ENCODE assay signal across 35 cellular contexts in genomic region chr18:76644580-76644979, GRCh38.
A peak's percentile ranks its signal among the peaks of the same experiment; 100 is the strongest.
DNase-seq lines count a peak whose midpoint lies in the region; ATAC-seq, FAIRE-seq and TF ChIP-seq lines count a peak whose summit lies in the region.
"Had no signal": no experiment of that assay in that cellular context is flagged by ENCODE, and none has a peak within 500 bp of the region (broad histone marks: within the 10 kb centered on the region; RNA-seq: fewer than 3 reads in every experiment).

No MANE protein-coding gene starts in this region.

- H4K91ac ChIP-seq in neuronal stem cell (ENCODE audit: low read depth, low read length, poor library complexity): no peak overlapping the region

- no peak for TF ChIP-seq RAD21 in HepG2 (CRISPR knock-in tag; IDR thresholded peaks at IDR 0.05)

- no peak overlapping the region for H2BK5ac ChIP-seq in neuronal stem cell (ENCODE audit: low read length)

- ATAC-seq in Right ventricle myocardium inferior: no peak
- ATAC-seq in HepG2: no peak
- ATAC-seq in right lobe of liver: no peak
- ATAC-seq: A549; CD8-positive, alpha-beta T cell had no signal

- no peaks in the 10 kb centered on the region for H4K20me1 ChIP-seq in HepG2 (ENCODE audit: insufficient read depth, low read length)
- H4K20me1 ChIP-seq: BLaER1; BLaER1 treated with 17β-estradiol and CSF1 and Interleukin-3, amounts not matched to agents 10 nM and 100 nM had no signal

- H3K79me1 ChIP-seq in neuronal stem cell (ENCODE audit: low read depth, low read length): no peaks in the 10 kb centered on the region

- H3K4me3 Mint-ChIP-seq in CD4-positive, alpha-beta memory T cell: no peak overlapping the region
- H3K4me3 Mint-ChIP-seq: B cell; CD14-positive monocyte; CD4-positive, alpha-beta T cell; CD4-positive, CD25-positive, alpha-beta regulatory T cell; CD8-positive, alpha-beta memory T cell; CD8-positive, alpha-beta T cell had no signal

- H3K18ac ChIP-seq in neuronal stem cell (ENCODE audit: low read length): peak overlapping the region; percentile 57

- TF ChIP-seq CTCF in HepG2 (CRISPR knock-in tag; IDR thresholded peaks at IDR 0.05) (no peak), right lobe of liver (IDR thresholded peaks at IDR 0.05) (no peak), kidney (IDR thresholded peaks at IDR 0.05; ENCODE audit: borderline replicate concordance, extremely low read depth, insufficient read depth) (no peak)

- no peaks in the 10 kb centered on the region for H3K9me3 Mint-ChIP-seq in CD4-positive, alpha-beta memory T cell
- H3K9me3 Mint-ChIP-seq: CD4-positive, alpha-beta T cell; CD8-positive, alpha-beta memory T cell; CD8-positive, alpha-beta T cell had no signal

- no peak overlapping the region for H2BK12ac ChIP-seq in neuronal stem cell (ENCODE audit: low read length)

- H3K14ac ChIP-seq in neuronal stem cell (ENCODE audit: low read length): no peak overlapping the region

- H3K4me1 Mint-ChIP-seq in CD4-positive, alpha-beta memory T cell: no peaks in the 10 kb centered on the region
- H3K4me1 Mint-ChIP-seq: B cell; CD14-positive monocyte; CD4-positive, CD25-positive, alpha-beta regulatory T cell; CD8-positive, alpha-beta memory T cell had no signal

- H2AFZ ChIP-seq in HepG2 (ENCODE audit: low read length) (no peak overlapping the region), neuronal stem cell (ENCODE audit: low read length) (no peak overlapping the region)

- H3K4ac ChIP-seq in neuronal stem cell (ENCODE audit: low read length): no peak overlapping the region

- CTCF ChIA-PET in HepG2 (lab: Yijun Ruan, JAX; ENCODE audit: low intra/inter-chr PET ratio, low total read pairs): no interaction called here
- CTCF ChIA-PET in HEK293T (lab: Yijun Ruan, JAX): no interaction called here
- CTCF ChIA-PET in CD4-positive, alpha-beta memory T cell (lab: Charles Lee; ENCODE audit: partially characterized antibody): no interaction called here

- no peak overlapping the region for H3K27ac ChIP-seq in HepG2 (ENCODE audit: extremely low read length, insufficient read depth, low read length)
- H3K27ac ChIP-seq in right lobe of liver: no peak overlapping the region
- H3K27ac ChIP-seq in kidney (ENCODE audit: low read depth in 2 of 2, low read length in 2 of 2): no peak overlapping the region
- H3K27ac ChIP-seq in neuronal stem cell (replicated peaks; ENCODE audit: low read length): no peak overlapping the region
- H3K27ac ChIP-seq in CD4-positive, alpha-beta memory T cell (ENCODE audit: low read depth, low read length): no peak overlapping the region
- H3K27ac ChIP-seq: 22Rv1; A549; BLaER1; BLaER1 treated with 17β-estradiol and CSF1 and Interleukin-3, amounts not matched to agents 10 nM and 100 nM; C4-2B had no signal

- H3K27me3 Mint-ChIP-seq in CD4-positive, alpha-beta memory T cell: peaks cover 3 to 5% of the 10 kb centered on the region in 2 donors

- TF ChIP-seq EP300 in HepG2 (IDR thresholded peaks at IDR 0.05; ENCODE audit: low read depth in 2 of 2, low read length in 2 of 2) (no peak), HepG2 (CRISPR knock-in tag; IDR thresholded peaks at IDR 0.05; ENCODE audit: borderline replicate concordance) (no peak)

- H2BK15ac ChIP-seq in neuronal stem cell (ENCODE audit: low read length): no peak overlapping the region

- no peak overlapping the region for H4K8ac ChIP-seq in neuronal stem cell (ENCODE audit: low read depth, low read length)

- no peaks in the 10 kb centered on the region for H3K79me2 ChIP-seq in HepG2 (ENCODE audit: insufficient read depth, low read length)

- H3K36me3 Mint-ChIP-seq in CD4-positive, alpha-beta memory T cell: no peaks in the 10 kb centered on the region
- H3K36me3 Mint-ChIP-seq: CD14-positive monocyte; CD4-positive, CD25-positive, alpha-beta regulatory T cell; CD8-positive, alpha-beta memory T cell; CD8-positive, alpha-beta T cell had no signal

- H3K36me3 ChIP-seq in HepG2 (replicated peaks in 1 of 2; ENCODE audit: control insufficient read depth in 1 of 2, insufficient read depth in 2 of 2, low read length in 2 of 2): no peaks in the 10 kb centered on the region
- H3K36me3 ChIP-seq in right lobe of liver: no peaks in the 10 kb centered on the region
- no peaks in the 10 kb centered on the region for H3K36me3 ChIP-seq in kidney (ENCODE audit: control insufficient read depth in 1 of 2, insufficient read depth in 2 of 2, low read length in 2 of 2)
- H3K36me3 ChIP-seq in neuronal stem cell (replicated peaks in 1 of 2; ENCODE audit: control insufficient read depth in 2 of 2, insufficient read depth in 2 of 2, low read length in 2 of 2): no peaks in the 10 kb centered on the region
- H3K36me3 ChIP-seq in CD4-positive, alpha-beta memory T cell (ENCODE audit: insufficient read depth, low read length): no peaks in the 10 kb centered on the region
- H3K36me3 ChIP-seq: BE2C; BLaER1; BLaER1 treated with 17β-estradiol and CSF1 and Interleukin-3, amounts not matched to agents 10 nM and 100 nM had no signal

- H3K9me3 ChIP-seq in HepG2 (ENCODE audit: low read length): no peaks in the 10 kb centered on the region
- H3K9me3 ChIP-seq in right lobe of liver: no peaks in the 10 kb centered on the region
- H3K9me3 ChIP-seq in kidney (ENCODE audit: control insufficient read depth in 1 of 2, low read length in 2 of 2): no peaks in the 10 kb centered on the region
- no peaks in the 10 kb centered on the region for H3K9me3 ChIP-seq in neuronal stem cell (replicated peaks in 1 of 2; ENCODE audit: control insufficient read depth in 2 of 2, insufficient read depth in 1 of 2, low read depth in 1 of 2, low read length in 2 of 2)
- H3K9me3 ChIP-seq in CD4-positive, alpha-beta memory T cell (ENCODE audit: control insufficient read depth in 1 of 2, low read length in 2 of 2): no peaks in the 10 kb centered on the region
- H3K9me3 ChIP-seq: A549, BE2C, BLaER1, Caco-2 had no signal

- WGBS in HepG2 (ENCODE audit: low lambda C conversion rate): 46% methylated on average over 12 of the region's 13 CpGs
- WGBS in right lobe of liver (ENCODE audit: insufficient coverage, low coverage, low lambda C conversion rate, missing lambda C conversion rate): no CpG with 5 or more reads among the region's 13 CpGs
- no CpG with 5 or more reads among the region's 13 CpGs for WGBS in neuronal stem cell (ENCODE audit: extremely low coverage in 2 of 2, insufficient read length in 2 of 2, insufficient replicate concordance in 1 of 2), 2 donors

- POLR2A ChIA-PET in HepG2 (lab: Yijun Ruan, JAX): no interaction called here
- POLR2A ChIA-PET in HEK293T (lab: Yijun Ruan, JAX): no interaction called here
- POLR2A ChIA-PET in CD4-positive, alpha-beta memory T cell (lab: Charles Lee; ENCODE audit: partially characterized antibody): no interaction called here

- H3K4me1 ChIP-seq in HepG2 (ENCODE audit: insufficient read depth, low read length): no peaks in the 10 kb centered on the region
- no peaks in the 10 kb centered on the region for H3K4me1 ChIP-seq in right lobe of liver
- H3K4me1 ChIP-seq in kidney (ENCODE audit: control insufficient read depth in 1 of 2, insufficient read depth in 1 of 2, low read depth in 1 of 2, low read length in 2 of 2): no peaks in the 10 kb centered on the region
- H3K4me1 ChIP-seq in neuronal stem cell (ENCODE audit: control insufficient read depth in 2 of 2, insufficient read depth in 1 of 2, low read depth in 1 of 2, low read length in 2 of 2): no peaks in the 10 kb centered on the region
- H3K4me1 ChIP-seq in CD4-positive, alpha-beta memory T cell (ENCODE audit: insufficient read depth, low read length): no peaks in the 10 kb centered on the region
- H3K4me1 ChIP-seq: A549; BE2C; BLaER1; BLaER1 treated with 17β-estradiol and CSF1 and Interleukin-3, amounts not matched to agents 10 nM and 100 nM; Caco-2 had no signal

- intact Hi-C loops in Right ventricle myocardium inferior (cut with DNase I) (no loop called here), cardiac septum (cut with DNase I) (no loop called here), HepG2 (cut with micrococcal nuclease; ENCODE audit: unreplicated experiment) (no loop called here), right lobe of liver (cut with DNase I) (no loop called here), kidney (cut with DNase I) (no loop called here)
- intact Hi-C loops in CD4-positive, alpha-beta memory T cell (cut with micrococcal nuclease): no loop called here

- FAIRE-seq in HepG2 (lab: Jason Lieb, UNC): no peak
- no peak for FAIRE-seq in kidney (lab: Jason Lieb, UNC)
- FAIRE-seq: A204.1, A549 had no signal

- in situ Hi-C loops in HepG2 (cut with HindIII; ENCODE audit: extremely low pct_ligation_motif_present, low pct_unique_long_range_greater_than_20kb): no loop called here

- H3K23ac ChIP-seq in neuronal stem cell (ENCODE audit: low read depth, low read length, poor library complexity): no peak overlapping the region

- H3K27ac Mint-ChIP-seq in CD4-positive, alpha-beta memory T cell: peak overlapping the region in 1 of 7 donors; percentile 35
- H3K27ac Mint-ChIP-seq: B cell; CD14-positive monocyte; CD4-positive, alpha-beta T cell; CD4-positive, CD25-positive, alpha-beta regulatory T cell; CD8-positive, alpha-beta memory T cell; CD8-positive, alpha-beta T cell had no signal

- DNase-seq in Right ventricle myocardium inferior (ENCODE audit: missing footprints) (peak; percentile 55), cardiac septum (ENCODE audit: low spot score) (no peak), HepG2 (ENCODE audit: low spot score) (no peak), right lobe of liver (no peak), kidney (peak; percentile 54), neuronal stem cell (ENCODE audit: low spot score) (no peak), HEK293T (ENCODE audit: extremely low spot score) (no peak)
- no peak for DNase-seq in CD4-positive, alpha-beta memory T cell
- DNase-seq: 8988T; ACHN; AML-193; BE2C; C1 segment of cervical spinal cord; Caco-2; Calu3; CD4-positive, alpha-beta T cell; CD4-positive, CD25-positive, alpha-beta regulatory T cell; CD8-positive, alpha-beta memory T cell; CD8-positive, alpha-beta T cell; COR-L47; DMS 273 treated with DMSO at 0.1 percent for 48 hours; DMS153; DMS53; DMS79; DMS79 treated with DMSO at 0.1 percent for 48 hours; DND-41; EL had no signal

- no peak overlapping the region for H2BK120ac ChIP-seq in neuronal stem cell (ENCODE audit: low read depth, low read length)

- BruUV-seq in HepG2 (replicated peaks; lab: Mats Ljungman, UMichigan): no TSS peak

- H3K27me3 ChIP-seq in HepG2 (ENCODE audit: control insufficient read depth in 1 of 2, insufficient read depth in 2 of 2, low read length in 2 of 2) (peaks cover 0 to 13% of the 10 kb centered on the region in 2 experiments; a peak in 3 of 5 replicates), right lobe of liver (no peaks in the 10 kb centered on the region), neuronal stem cell (ENCODE audit: control insufficient read depth in 3 of 3, insufficient read depth in 3 of 3, low read depth in 1 of 3, low read length in 3 of 3) (no peaks in the 10 kb centered on the region)
- no peaks in the 10 kb centered on the region for H3K27me3 ChIP-seq in CD4-positive, alpha-beta memory T cell (ENCODE audit: insufficient read depth, low read length)
- H3K27me3 ChIP-seq: BE2C; BLaER1; BLaER1 treated with 17β-estradiol and CSF1 and Interleukin-3, amounts not matched to agents 10 nM and 100 nM had no signal

- no peak overlapping the region for H2AK5ac ChIP-seq in neuronal stem cell (ENCODE audit: low read depth, low read length)

- H3K9ac ChIP-seq in HepG2 (ENCODE audit: insufficient read depth, low read depth, low read length): no peak overlapping the region
- H3K9ac ChIP-seq in kidney (ENCODE audit: low read length in 2 of 2): no peak overlapping the region
- no peak overlapping the region for H3K9ac ChIP-seq in neuronal stem cell (ENCODE audit: low read depth, low read length, poor library complexity)
- H3K9ac ChIP-seq: BLaER1; BLaER1 treated with 17β-estradiol and CSF1 and Interleukin-3, amounts not matched to agents 10 nM and 100 nM had no signal

- H3K4me3 ChIP-seq in HepG2 (replicated peaks in 1 of 3; ENCODE audit: insufficient read depth in 1 of 3, low read depth in 2 of 3, low read length in 3 of 3) (no peak overlapping the region), right lobe of liver (no peak overlapping the region), kidney (ENCODE audit: low read length in 2 of 2) (no peak overlapping the region), neuronal stem cell (ENCODE audit: low read length in 2 of 2) (no peak overlapping the region)
- no peak overlapping the region for H3K4me3 ChIP-seq in CD4-positive, alpha-beta memory T cell (ENCODE audit: low read length in 2 of 2)
- H3K4me3 ChIP-seq: A549; BLaER1; BLaER1 treated with 17β-estradiol and CSF1 and Interleukin-3, amounts not matched to agents 10 nM and 100 nM had no signal

- TF ChIP-seq POLR2A in HepG2 (IDR thresholded peaks at IDR 0.05; ENCODE audit: insufficient read depth in 1 of 2, low read depth in 2 of 2, low read length in 2 of 2) (no peak), right lobe of liver (IDR thresholded peaks at IDR 0.05) (no peak)

- H3K4me2 ChIP-seq in HepG2 (ENCODE audit: low read depth, low read length): no peak overlapping the region
- no peak overlapping the region for H3K4me2 ChIP-seq in neuronal stem cell (ENCODE audit: insufficient read depth, low read length, poor library complexity, severe bottlenecking)
- H3K4me2 ChIP-seq: A549; BLaER1; BLaER1 treated with 17β-estradiol and CSF1 and Interleukin-3, amounts not matched to agents 10 nM and 100 nM had no signal

Comparison
In these comparisons a context has a peak if more than half of its experiments do, and no peak if none do; other contexts are left out.
1. DNase-seq: peak in Right ventricle myocardium inferior (single experiment) and kidney (single experiment); none in cardiac septum (single experiment), HepG2 (single experiment), right lobe of liver (0 of 3), neuronal stem cell (single experiment), HEK293T (single experiment) and CD4-positive, alpha-beta memory T cell (0 of 5).